In genomic region chr16:75575976-75576375, GRCh38 we compare ENCODE assay signal across 20 cellular contexts. TPM values are rescaled to one million over a fixed set of nuclear protein-coding genes. Genes with fewer than 3 reads are reported as not detected.
DNase-seq lines count a peak whose midpoint lies in the region; ATAC-seq and TF ChIP-seq lines count a peak whose summit lies in the region.
"Had no signal": no experiment of that assay in that cellular context is flagged by ENCODE, and none has a peak within 500 bp of the region (broad histone marks: within the 10 kb centered on the region; RNA-seq: fewer than 3 reads in every experiment).

No MANE protein-coding gene starts in this region.

- no peaks in the 10 kb centered on the region for H3K4me1 ChIP-seq in testis
- H3K4me1 ChIP-seq: thyroid gland had no signal

- no peaks in the 10 kb centered on the region for H3K27me3 ChIP-seq in testis
- H3K27me3 ChIP-seq: gastrocnemius medialis, right atrium auricular region, thyroid gland had no signal

- peak; percentile 12 for ATAC-seq in GM19328 (IDR thresholded peaks at IDR 0.05; ENCODE audit: unreplicated experiment)
- ATAC-seq in memory B cell (ENCODE audit: low read depth): no peak
- no peak for ATAC-seq in HG03280 (IDR thresholded peaks at IDR 0.05; ENCODE audit: unreplicated experiment)
- ATAC-seq: activated CD8-positive, alpha-beta memory T cell treated with anti-CD3 and anti-CD28 coated beads, Interleukin-2, amount 10 ng/mL, durations not matched to agents 7 days and 5 days; esophagus mucosa; gastrocnemius medialis had no signal

- H3K27me3 Mint-ChIP-seq in IgD-negative memory B cell: no peaks in the 10 kb centered on the region
- H3K27me3 Mint-ChIP-seq in memory B cell: no peaks in the 10 kb centered on the region
- H3K27me3 Mint-ChIP-seq: activated CD8-positive, alpha-beta memory T cell treated with anti-CD3 and anti-CD28 coated beads, Interleukin-2, amount 10 ng/mL, durations not matched to agents 7 days and 5 days had no signal

- H3K4me3 ChIP-seq in testis: no peak overlapping the region
- H3K4me3 ChIP-seq: gastrocnemius medialis, GM23248, right atrium auricular region, SK-N-MC, thyroid gland had no signal

- intact Hi-C loops in testis (cut with DNase I; ENCODE audit: low total_unique reads): loop anchor here (10.0 kb wide), 1 partner anchor 69 kb away; the partner anchor contains the start of genes KARS1 and TERF2IP

- H3K36me3 ChIP-seq in testis (ENCODE audit: low read depth, missing control alignments): no peaks in the 10 kb centered on the region

- no peaks in the 10 kb centered on the region for H3K9me3 ChIP-seq in testis
- H3K9me3 ChIP-seq: gastrocnemius medialis, right atrium auricular region, thyroid gland had no signal

- H3K36me3 Mint-ChIP-seq in IgD-negative memory B cell: peaks cover 5% of the 10 kb centered on the region
- peaks cover 33% of the 10 kb centered on the region for H3K36me3 Mint-ChIP-seq in memory B cell

- DNase-seq in memory B cell (ENCODE audit: low spot score in 2 of 2) (no peak), testis (no peak)
- DNase-seq: activated CD8-positive, alpha-beta memory T cell treated with anti-CD3 and anti-CD28 coated beads, Interleukin-2, amount 10 ng/mL, durations not matched to agents 7 days and 5 days; activated gamma-delta T cell; AML-193; Calu3; central memory CD4-positive, alpha-beta T cell; gastrocnemius medialis; GM23248; NCI-H1105 treated with DMSO at 0.1 percent for 48 hours; NCI-H2081 treated with DMSO at 0.1 percent for 48 hours; T-helper 9 cell; thyroid gland had no signal

- TF ChIP-seq POLR2A in testis (IDR thresholded peaks at IDR 0.05): no peak

- no peak overlapping the region for H3K27ac ChIP-seq in testis
- H3K27ac ChIP-seq: gastrocnemius medialis, GM23248, right atrium auricular region, SK-N-MC, thyroid gland had no signal

- TF ChIP-seq CTCF in testis (IDR thresholded peaks at IDR 0.05): no peak

- WGBS in testis, 2 donors: 41 to 44% methylated on average over 2 of the region's 2 CpGs

- H3K9me3 Mint-ChIP-seq in IgD-negative memory B cell (no peaks in the 10 kb centered on the region), memory B cell (no peaks in the 10 kb centered on the region)

- peak overlapping the region in 2 of 4 donors; percentile 1 to 30 for H3K4me3 Mint-ChIP-seq in IgD-negative memory B cell
- H3K4me3 Mint-ChIP-seq in memory B cell: no peak overlapping the region
- H3K4me3 Mint-ChIP-seq: activated CD8-positive, alpha-beta memory T cell treated with anti-CD3 and anti-CD28 coated beads, Interleukin-2, amount 10 ng/mL, durations not matched to agents 7 days and 5 days had no signal

- H3K27ac Mint-ChIP-seq in IgD-negative memory B cell: peak overlapping the region; percentile 0 to 88 (median 53)
- H3K27ac Mint-ChIP-seq in memory B cell: peak overlapping the region; percentile 18
- H3K27ac Mint-ChIP-seq: activated CD8-positive, alpha-beta memory T cell treated with anti-CD3 and anti-CD28 coated beads, Interleukin-2, amount 10 ng/mL, durations not matched to agents 7 days and 5 days had no signal

- H3K4me1 Mint-ChIP-seq in IgD-negative memory B cell (peaks cover 38 to 45% (median 41%) of the 10 kb centered on the region in 3 donors), memory B cell (peaks cover 26% of the 10 kb centered on the region)

RNA-seq across cellular contexts. Expression of gene GABARAPL2, which starts 9.8 kb away (rescaled TPM):
- 307 TPM for polyA plus RNA-seq in IgD-negative memory B cell
- 100 to 1,000 TPM; 113 to 122 TPM for total RNA-seq in testis
- polyA plus RNA-seq in testis (ENCODE audit: insufficient read depth, low read depth, low replicate concordance): 157 TPM

RNA-seq across cellular contexts. Expression of gene TMEM231, which starts 19.9 kb away (rescaled TPM):
- polyA plus RNA-seq in IgD-negative memory B cell (5.8 TPM), testis (ENCODE audit: insufficient read depth, low read depth, low replicate concordance) (29.2 TPM)
- total RNA-seq in testis: 10 to 100 TPM; 21.2 to 25.4 TPM

RNA-seq across cellular contexts. Expression of gene CHST5, which starts 40.1 kb away (rescaled TPM):
- polyA plus RNA-seq in IgD-negative memory B cell: not detected
- under 1 TPM; 0.55 to 0.74 TPM for total RNA-seq in testis
- polyA plus RNA-seq in testis (ENCODE audit: insufficient read depth, low read depth, low replicate concordance): 0.26 TPM
- total RNA-seq: esophagus mucosa, GM23248, kidney epithelial cell had no signal
- polyA plus RNA-seq: GM23248 had no signal

RNA-seq across cellular contexts. Expression of gene ADAT1, which starts 47.1 kb away (rescaled TPM):
- polyA plus RNA-seq in IgD-negative memory B cell (39.3 TPM), testis (ENCODE audit: insufficient read depth, low read depth, low replicate concordance) (84.2 TPM)
- total RNA-seq in testis: 100 to 1,000 TPM; 104 to 172 TPM
